9 cellular contexts compared by ENCODE assay signal in the genomic region with DNA sequence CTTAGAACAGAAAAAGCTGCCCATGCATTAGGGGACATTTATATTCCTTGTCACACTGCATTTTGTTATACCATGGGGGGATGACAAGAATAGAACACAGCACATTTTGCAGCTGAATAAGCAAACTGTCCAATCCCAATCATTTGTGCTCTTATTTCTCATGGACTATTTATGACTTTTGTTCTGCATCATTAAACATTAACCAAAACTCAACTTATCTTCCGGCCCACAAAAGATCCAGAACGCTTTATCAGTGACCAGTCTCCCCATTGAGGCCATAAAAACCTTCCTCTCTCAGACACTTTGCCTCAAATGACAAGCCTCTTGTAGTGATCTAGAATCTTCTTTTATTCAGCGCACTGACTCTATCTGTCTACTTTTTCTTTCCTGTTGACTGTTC. TPM values are rescaled to one million over a fixed set of nuclear protein-coding genes. Genes with fewer than 3 reads are reported as not detected.
"Had no signal": no experiment of that assay in that cellular context is flagged by ENCODE, and none has a peak within 500 bp of the region (broad histone marks: within the 10 kb centered on the region; RNA-seq: fewer than 3 reads in every experiment).

No MANE protein-coding gene starts in this region.

- ATAC-seq: GM23338, HepG2 had no signal

- H3K36me3 Mint-ChIP-seq: IgD-negative memory B cell had no signal

- H2AFZ ChIP-seq: GM23338 had no signal

- H3K4me3 Mint-ChIP-seq: GM23338, H9 had no signal

- H3K27ac ChIP-seq: HL-60 had no signal

- H3K4me3 ChIP-seq: GM23338 had no signal

- DNase-seq: H9, HCEC 1CT, KBM-7 had no signal

- H3K4me2 ChIP-seq: GM23338 had no signal

- H3K9me3 Mint-ChIP-seq: GM23338, H9, IgD-negative memory B cell had no signal

- H3K4me1 Mint-ChIP-seq: IgD-negative memory B cell had no signal

- H3K27ac Mint-ChIP-seq: GM23338, H9, IgD-negative memory B cell had no signal

RNA-seq across cellular contexts. Expression of a gene that starts 28.4 kb away (rescaled TPM):
- total RNA-seq: GM23338, H1, HT1080 had no signal
- polyA plus RNA-seq: GM23338, IgD-negative memory B cell had no signal
